Comparison of ENCODE assay signal across 1 cellular context in the genomic region with DNA sequence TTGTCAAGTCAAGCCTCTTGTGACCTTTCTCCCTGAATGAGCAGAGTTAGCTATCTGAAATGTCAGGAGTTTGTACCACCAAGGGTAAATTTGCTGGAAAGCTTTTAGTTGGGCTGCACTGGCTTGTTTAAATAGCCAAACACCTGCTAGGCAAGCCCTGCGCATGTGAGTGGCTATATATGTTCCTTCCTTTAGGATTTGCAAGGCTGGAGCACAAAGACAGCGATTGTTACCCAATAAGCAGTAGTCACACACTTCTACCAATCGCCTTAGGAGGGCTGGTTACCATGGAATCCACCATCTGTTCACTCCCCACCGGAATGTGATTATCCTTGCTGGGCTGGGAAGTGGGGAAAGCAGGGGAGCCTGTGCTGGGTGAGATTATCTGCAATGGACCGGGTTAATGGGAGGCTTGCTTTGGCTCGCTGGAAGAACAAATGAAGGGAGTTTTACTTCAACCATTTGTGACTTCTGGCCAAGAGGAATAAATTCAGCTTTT.
TF ChIP-seq lines count a peak whose summit lies in the region.

No MANE protein-coding gene starts in this region.

TF ChIP-seq in HepG2, 621 proteins besides CTCF, POLR2A, EP300 and RAD21 (continued from another document and continues in another):
- TF ChIP-seq, protein P1, sequence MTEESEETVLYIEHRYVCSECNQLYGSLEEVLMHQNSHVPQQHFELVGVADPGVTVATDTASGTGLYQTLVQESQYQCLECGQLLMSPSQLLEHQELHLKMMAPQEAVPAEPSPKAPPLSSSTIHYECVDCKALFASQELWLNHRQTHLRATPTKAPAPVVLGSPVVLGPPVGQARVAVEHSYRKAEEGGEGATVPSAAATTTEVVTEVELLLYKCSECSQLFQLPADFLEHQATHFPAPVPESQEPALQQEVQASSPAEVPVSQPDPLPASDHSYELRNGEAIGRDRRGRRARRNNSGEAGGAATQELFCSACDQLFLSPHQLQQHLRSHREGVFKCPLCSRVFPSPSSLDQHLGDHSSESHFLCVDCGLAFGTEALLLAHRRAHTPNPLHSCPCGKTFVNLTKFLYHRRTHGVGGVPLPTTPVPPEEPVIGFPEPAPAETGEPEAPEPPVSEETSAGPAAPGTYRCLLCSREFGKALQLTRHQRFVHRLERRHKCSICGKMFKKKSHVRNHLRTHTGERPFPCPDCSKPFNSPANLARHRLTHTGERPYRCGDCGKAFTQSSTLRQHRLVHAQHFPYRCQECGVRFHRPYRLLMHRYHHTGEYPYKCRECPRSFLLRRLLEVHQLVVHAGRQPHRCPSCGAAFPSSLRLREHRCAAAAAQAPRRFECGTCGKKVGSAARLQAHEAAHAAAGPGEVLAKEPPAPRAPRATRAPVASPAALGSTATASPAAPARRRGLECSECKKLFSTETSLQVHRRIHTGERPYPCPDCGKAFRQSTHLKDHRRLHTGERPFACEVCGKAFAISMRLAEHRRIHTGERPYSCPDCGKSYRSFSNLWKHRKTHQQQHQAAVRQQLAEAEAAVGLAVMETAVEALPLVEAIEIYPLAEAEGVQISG (CRISPR knock-in tag; IDR thresholded peaks at IDR 0.05), result no peak
- TF ChIP-seq ELF1 (CRISPR knock-in tag; IDR thresholded peaks at IDR 0.05) (no peak), SPEN (CRISPR knock-in tag; IDR thresholded peaks at IDR 0.05; ENCODE audit: low read depth) (no peak), NCOA5 (CRISPR knock-in tag; IDR thresholded peaks at IDR 0.05) (no peak), TEAD3 (CRISPR knock-in tag; optimal IDR thresholded peaks at IDR 0.05; ENCODE audit: borderline replicate concordance) (peak; percentile 77), KAT8 (CRISPR knock-in tag; IDR thresholded peaks at IDR 0.05) (no peak), ZNF138 (CRISPR knock-in tag; IDR thresholded peaks at IDR 0.05; ENCODE audit: low read depth) (no peak), ZNF468 (CRISPR knock-in tag; IDR thresholded peaks at IDR 0.05) (no peak), ZNF136 (CRISPR knock-in tag; IDR thresholded peaks at IDR 0.05; ENCODE audit: low read depth) (no peak), ZBTB21 (CRISPR knock-in tag; IDR thresholded peaks at IDR 0.05) (no peak), RFXAP (CRISPR knock-in tag; IDR thresholded peaks at IDR 0.05; ENCODE audit: borderline replicate concordance) (0 out of 2 replicates have a peak, but pooled peaks have one; percentile 37), BCL6 (CRISPR knock-in tag; IDR thresholded peaks at IDR 0.05) (peak; percentile 96), ZNF891 (CRISPR knock-in tag; IDR thresholded peaks at IDR 0.05) (no peak), PLRG1 (conservative IDR thresholded peaks at IDR 0.05) (no peak), ARNT2 (CRISPR knock-in tag; IDR thresholded peaks at IDR 0.05; ENCODE audit: low read depth) (peak; percentile 39; the same call in 1 of the 2 replicates), RBAK (CRISPR knock-in tag; IDR thresholded peaks at IDR 0.05) (no peak), GATA4 (IDR thresholded peaks at IDR 0.05; ENCODE audit: borderline replicate concordance, low read depth) (no peak), SRF (IDR thresholded peaks at IDR 0.05; ENCODE audit: low read depth, low read length) (peak; percentile 93), ZFP41 (CRISPR knock-in tag; IDR thresholded peaks at IDR 0.05; ENCODE audit: borderline replicate concordance) (no peak), BRD4 (CRISPR knock-in tag; IDR thresholded peaks at IDR 0.05) (no peak), TEAD2 (CRISPR knock-in tag; IDR thresholded peaks at IDR 0.05) (no peak)
- TF ChIP-seq, protein P2, sequence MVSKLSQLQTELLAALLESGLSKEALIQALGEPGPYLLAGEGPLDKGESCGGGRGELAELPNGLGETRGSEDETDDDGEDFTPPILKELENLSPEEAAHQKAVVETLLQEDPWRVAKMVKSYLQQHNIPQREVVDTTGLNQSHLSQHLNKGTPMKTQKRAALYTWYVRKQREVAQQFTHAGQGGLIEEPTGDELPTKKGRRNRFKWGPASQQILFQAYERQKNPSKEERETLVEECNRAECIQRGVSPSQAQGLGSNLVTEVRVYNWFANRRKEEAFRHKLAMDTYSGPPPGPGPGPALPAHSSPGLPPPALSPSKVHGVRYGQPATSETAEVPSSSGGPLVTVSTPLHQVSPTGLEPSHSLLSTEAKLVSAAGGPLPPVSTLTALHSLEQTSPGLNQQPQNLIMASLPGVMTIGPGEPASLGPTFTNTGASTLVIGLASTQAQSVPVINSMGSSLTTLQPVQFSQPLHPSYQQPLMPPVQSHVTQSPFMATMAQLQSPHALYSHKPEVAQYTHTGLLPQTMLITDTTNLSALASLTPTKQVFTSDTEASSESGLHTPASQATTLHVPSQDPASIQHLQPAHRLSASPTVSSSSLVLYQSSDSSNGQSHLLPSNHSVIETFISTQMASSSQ (IDR thresholded peaks at IDR 0.05; ENCODE audit: low read depth), result no peak
- TF ChIP-seq, protein P2 (CRISPR knock-in tag; IDR thresholded peaks at IDR 0.05; ENCODE audit: borderline replicate concordance), result peak; percentile 53; the same call in 1 of the 2 replicates
- TF ChIP-seq, protein P3, sequence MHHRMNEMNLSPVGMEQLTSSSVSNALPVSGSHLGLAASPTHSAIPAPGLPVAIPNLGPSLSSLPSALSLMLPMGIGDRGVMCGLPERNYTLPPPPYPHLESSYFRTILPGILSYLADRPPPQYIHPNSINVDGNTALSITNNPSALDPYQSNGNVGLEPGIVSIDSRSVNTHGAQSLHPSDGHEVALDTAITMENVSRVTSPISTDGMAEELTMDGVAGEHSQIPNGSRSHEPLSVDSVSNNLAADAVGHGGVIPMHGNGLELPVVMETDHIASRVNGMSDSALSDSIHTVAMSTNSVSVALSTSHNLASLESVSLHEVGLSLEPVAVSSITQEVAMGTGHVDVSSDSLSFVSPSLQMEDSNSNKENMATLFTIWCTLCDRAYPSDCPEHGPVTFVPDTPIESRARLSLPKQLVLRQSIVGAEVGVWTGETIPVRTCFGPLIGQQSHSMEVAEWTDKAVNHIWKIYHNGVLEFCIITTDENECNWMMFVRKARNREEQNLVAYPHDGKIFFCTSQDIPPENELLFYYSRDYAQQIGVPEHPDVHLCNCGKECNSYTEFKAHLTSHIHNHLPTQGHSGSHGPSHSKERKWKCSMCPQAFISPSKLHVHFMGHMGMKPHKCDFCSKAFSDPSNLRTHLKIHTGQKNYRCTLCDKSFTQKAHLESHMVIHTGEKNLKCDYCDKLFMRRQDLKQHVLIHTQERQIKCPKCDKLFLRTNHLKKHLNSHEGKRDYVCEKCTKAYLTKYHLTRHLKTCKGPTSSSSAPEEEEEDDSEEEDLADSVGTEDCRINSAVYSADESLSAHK (CRISPR knock-in tag; IDR thresholded peaks at IDR 0.05; ENCODE audit: borderline replicate concordance), result no peak
- TF ChIP-seq, protein P4, sequence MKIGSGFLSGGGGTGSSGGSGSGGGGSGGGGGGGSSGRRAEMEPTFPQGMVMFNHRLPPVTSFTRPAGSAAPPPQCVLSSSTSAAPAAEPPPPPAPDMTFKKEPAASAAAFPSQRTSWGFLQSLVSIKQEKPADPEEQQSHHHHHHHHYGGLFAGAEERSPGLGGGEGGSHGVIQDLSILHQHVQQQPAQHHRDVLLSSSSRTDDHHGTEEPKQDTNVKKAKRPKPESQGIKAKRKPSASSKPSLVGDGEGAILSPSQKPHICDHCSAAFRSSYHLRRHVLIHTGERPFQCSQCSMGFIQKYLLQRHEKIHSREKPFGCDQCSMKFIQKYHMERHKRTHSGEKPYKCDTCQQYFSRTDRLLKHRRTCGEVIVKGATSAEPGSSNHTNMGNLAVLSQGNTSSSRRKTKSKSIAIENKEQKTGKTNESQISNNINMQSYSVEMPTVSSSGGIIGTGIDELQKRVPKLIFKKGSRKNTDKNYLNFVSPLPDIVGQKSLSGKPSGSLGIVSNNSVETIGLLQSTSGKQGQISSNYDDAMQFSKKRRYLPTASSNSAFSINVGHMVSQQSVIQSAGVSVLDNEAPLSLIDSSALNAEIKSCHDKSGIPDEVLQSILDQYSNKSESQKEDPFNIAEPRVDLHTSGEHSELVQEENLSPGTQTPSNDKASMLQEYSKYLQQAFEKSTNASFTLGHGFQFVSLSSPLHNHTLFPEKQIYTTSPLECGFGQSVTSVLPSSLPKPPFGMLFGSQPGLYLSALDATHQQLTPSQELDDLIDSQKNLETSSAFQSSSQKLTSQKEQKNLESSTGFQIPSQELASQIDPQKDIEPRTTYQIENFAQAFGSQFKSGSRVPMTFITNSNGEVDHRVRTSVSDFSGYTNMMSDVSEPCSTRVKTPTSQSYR (CRISPR knock-in tag; IDR thresholded peaks at IDR 0.05; ENCODE audit: borderline replicate concordance), result no peak
- TF ChIP-seq, protein P5, sequence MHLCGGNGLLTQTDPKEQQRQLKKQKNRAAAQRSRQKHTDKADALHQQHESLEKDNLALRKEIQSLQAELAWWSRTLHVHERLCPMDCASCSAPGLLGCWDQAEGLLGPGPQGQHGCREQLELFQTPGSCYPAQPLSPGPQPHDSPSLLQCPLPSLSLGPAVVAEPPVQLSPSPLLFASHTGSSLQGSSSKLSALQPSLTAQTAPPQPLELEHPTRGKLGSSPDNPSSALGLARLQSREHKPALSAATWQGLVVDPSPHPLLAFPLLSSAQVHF (CRISPR knock-in tag; IDR thresholded peaks at IDR 0.05), result no peak
- TF ChIP-seq, protein P6, sequence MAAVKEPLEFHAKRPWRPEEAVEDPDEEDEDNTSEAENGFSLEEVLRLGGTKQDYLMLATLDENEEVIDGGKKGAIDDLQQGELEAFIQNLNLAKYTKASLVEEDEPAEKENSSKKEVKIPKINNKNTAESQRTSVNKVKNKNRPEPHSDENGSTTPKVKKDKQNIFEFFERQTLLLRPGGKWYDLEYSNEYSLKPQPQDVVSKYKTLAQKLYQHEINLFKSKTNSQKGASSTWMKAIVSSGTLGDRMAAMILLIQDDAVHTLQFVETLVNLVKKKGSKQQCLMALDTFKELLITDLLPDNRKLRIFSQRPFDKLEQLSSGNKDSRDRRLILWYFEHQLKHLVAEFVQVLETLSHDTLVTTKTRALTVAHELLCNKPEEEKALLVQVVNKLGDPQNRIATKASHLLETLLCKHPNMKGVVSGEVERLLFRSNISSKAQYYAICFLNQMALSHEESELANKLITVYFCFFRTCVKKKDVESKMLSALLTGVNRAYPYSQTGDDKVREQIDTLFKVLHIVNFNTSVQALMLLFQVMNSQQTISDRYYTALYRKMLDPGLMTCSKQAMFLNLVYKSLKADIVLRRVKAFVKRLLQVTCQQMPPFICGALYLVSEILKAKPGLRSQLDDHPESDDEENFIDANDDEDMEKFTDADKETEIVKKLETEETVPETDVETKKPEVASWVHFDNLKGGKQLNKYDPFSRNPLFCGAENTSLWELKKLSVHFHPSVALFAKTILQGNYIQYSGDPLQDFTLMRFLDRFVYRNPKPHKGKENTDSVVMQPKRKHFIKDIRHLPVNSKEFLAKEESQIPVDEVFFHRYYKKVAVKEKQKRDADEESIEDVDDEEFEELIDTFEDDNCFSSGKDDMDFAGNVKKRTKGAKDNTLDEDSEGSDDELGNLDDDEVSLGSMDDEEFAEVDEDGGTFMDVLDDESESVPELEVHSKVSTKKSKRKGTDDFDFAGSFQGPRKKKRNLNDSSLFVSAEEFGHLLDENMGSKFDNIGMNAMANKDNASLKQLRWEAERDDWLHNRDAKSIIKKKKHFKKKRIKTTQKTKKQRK (IDR thresholded peaks at IDR 0.05; ENCODE audit: low read length), result no peak
- TF ChIP-seq, protein P7, sequence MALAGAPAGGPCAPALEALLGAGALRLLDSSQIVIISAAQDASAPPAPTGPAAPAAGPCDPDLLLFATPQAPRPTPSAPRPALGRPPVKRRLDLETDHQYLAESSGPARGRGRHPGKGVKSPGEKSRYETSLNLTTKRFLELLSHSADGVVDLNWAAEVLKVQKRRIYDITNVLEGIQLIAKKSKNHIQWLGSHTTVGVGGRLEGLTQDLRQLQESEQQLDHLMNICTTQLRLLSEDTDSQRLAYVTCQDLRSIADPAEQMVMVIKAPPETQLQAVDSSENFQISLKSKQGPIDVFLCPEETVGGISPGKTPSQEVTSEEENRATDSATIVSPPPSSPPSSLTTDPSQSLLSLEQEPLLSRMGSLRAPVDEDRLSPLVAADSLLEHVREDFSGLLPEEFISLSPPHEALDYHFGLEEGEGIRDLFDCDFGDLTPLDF (CRISPR knock-in tag; IDR thresholded peaks at IDR 0.05), result no peak
- TF ChIP-seq, protein P8, sequence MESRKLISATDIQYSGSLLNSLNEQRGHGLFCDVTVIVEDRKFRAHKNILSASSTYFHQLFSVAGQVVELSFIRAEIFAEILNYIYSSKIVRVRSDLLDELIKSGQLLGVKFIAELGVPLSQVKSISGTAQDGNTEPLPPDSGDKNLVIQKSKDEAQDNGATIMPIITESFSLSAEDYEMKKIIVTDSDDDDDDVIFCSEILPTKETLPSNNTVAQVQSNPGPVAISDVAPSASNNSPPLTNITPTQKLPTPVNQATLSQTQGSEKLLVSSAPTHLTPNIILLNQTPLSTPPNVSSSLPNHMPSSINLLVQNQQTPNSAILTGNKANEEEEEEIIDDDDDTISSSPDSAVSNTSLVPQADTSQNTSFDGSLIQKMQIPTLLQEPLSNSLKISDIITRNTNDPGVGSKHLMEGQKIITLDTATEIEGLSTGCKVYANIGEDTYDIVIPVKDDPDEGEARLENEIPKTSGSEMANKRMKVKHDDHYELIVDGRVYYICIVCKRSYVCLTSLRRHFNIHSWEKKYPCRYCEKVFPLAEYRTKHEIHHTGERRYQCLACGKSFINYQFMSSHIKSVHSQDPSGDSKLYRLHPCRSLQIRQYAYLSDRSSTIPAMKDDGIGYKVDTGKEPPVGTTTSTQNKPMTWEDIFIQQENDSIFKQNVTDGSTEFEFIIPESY (CRISPR knock-in tag; IDR thresholded peaks at IDR 0.05), result no peak
- TF ChIP-seq, protein P9, sequence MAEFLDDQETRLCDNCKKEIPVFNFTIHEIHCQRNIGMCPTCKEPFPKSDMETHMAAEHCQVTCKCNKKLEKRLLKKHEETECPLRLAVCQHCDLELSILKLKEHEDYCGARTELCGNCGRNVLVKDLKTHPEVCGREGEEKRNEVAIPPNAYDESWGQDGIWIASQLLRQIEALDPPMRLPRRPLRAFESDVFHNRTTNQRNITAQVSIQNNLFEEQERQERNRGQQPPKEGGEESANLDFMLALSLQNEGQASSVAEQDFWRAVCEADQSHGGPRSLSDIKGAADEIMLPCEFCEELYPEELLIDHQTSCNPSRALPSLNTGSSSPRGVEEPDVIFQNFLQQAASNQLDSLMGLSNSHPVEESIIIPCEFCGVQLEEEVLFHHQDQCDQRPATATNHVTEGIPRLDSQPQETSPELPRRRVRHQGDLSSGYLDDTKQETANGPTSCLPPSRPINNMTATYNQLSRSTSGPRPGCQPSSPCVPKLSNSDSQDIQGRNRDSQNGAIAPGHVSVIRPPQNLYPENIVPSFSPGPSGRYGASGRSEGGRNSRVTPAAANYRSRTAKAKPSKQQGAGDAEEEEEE (CRISPR knock-in tag; IDR thresholded peaks at IDR 0.05; ENCODE audit: borderline replicate concordance), result no peak
